In the genomic region with DNA sequence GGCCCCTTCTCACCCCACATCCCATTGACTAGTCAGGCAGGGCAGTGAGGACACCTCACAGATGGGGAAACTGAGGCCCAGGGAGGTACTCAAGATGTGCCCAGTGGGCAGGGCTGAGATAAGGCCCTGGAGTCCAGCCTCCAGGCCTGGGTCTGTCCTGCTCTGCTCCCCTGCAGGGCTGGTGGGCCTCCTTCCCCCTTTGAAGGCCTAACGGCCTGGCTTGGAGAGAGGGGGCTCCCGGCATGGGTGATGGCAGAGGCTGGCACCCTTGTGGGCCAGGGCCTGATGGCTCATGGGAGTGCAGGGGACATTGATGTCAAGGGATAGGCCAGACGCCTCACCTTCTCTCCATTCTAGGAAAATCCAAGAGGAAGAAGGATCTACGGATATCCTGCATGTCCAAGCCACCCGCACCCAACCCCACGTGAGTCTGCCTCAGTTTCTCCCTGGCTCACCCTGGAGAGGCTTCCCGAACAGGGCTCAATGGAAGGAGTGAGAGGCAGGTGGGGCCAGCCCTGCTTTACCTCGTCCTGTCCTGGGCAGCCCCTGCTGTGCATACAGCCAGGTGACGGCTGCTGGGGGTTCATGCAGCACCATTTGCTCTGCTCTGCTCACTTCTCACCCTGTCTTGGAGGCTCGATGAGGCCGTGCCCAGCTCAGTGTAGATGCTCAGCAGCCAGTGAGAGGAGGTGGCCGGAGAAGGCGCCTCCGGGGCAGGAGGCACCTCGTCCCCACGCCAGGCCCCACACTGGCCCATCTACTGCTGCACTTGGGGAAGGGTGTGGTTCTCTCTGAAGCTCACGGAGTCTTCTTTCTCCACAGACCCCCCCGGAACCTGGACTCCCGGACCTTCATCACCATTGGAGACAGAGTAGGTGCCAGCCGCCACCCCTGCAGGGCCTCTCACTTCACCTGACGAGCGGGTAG, we compare ENCODE assay signal across 17 cellular contexts.
"Had no signal": no experiment of that assay in that cellular context is flagged by ENCODE, and none has a peak within 500 bp of the region (broad histone marks: within the 10 kb centered on the region; RNA-seq: fewer than 3 reads in every experiment).

No MANE protein-coding gene starts in this region.

- H3K9me3 ChIP-seq: pancreas, spleen had no signal

- H3K9me3 Mint-ChIP-seq: activated naive CD8-positive, alpha-beta T cell treated with anti-CD3 and anti-CD28 coated beads for 36 hours; activated T-helper 17 cell treated with anti-CD3 and anti-CD28 coated beads, Interleukin-2, amount 50 U/mL, for 72 hours; neural crest cell had no signal

- DNase-seq: activated CD4-positive, alpha-beta T cell treated with anti-CD3 and anti-CD28 coated beads for 36 hours; activated CD4-positive, alpha-beta T cell treated with anti-CD3 and anti-CD28 coated beads, Interleukin-2, amount 50 U/mL, for 48 hours; activated naive CD4-positive, alpha-beta T cell; activated naive CD8-positive, alpha-beta T cell treated with anti-CD3 and anti-CD28 coated beads for 36 hours; amniotic stem cell; foreskin melanocyte; left ventricle myocardium superior; naive B cell; spleen; stimulated activated naive CD4-positive, alpha-beta T cell; T-cell had no signal

- H3K4me3 Mint-ChIP-seq: activated CD4-positive, alpha-beta T cell treated with anti-CD3 and anti-CD28 coated beads for 36 hours; activated naive CD8-positive, alpha-beta T cell treated with anti-CD3 and anti-CD28 coated beads for 36 hours; activated T-helper 17 cell treated with anti-CD3 and anti-CD28 coated beads, Interleukin-2, amount 50 U/mL, for 72 hours; naive B cell; neural crest cell; T-cell; WTC11 had no signal

- H3K27me3 Mint-ChIP-seq: activated CD4-positive, alpha-beta T cell treated with anti-CD3 and anti-CD28 coated beads for 36 hours; activated naive CD8-positive, alpha-beta T cell treated with anti-CD3 and anti-CD28 coated beads for 36 hours; activated T-helper 17 cell treated with anti-CD3 and anti-CD28 coated beads, Interleukin-2, amount 50 U/mL, for 72 hours; naive B cell; T-cell had no signal

- ATAC-seq: activated CD4-positive, alpha-beta T cell treated with anti-CD3 and anti-CD28 coated beads for 36 hours; activated T-helper 17 cell treated with anti-CD3 and anti-CD28 coated beads, Interleukin-2, amount 50 U/mL, for 72 hours; left ventricle myocardium superior; mucosa of descending colon; pancreas; sciatic nerve; T-cell had no signal

- H3K4me3 ChIP-seq: mucosa of descending colon, pancreas, spleen had no signal

- FAIRE-seq: pancreas had no signal

- H3K27me3 ChIP-seq: pancreas, spleen had no signal

- H3K4me1 Mint-ChIP-seq: activated CD4-positive, alpha-beta T cell treated with anti-CD3 and anti-CD28 coated beads for 36 hours; neural crest cell; WTC11 had no signal

- H3K27ac ChIP-seq: pancreas had no signal

- H3K27ac Mint-ChIP-seq: activated CD4-positive, alpha-beta T cell treated with anti-CD3 and anti-CD28 coated beads for 36 hours; activated naive CD8-positive, alpha-beta T cell treated with anti-CD3 and anti-CD28 coated beads for 36 hours; activated T-helper 17 cell treated with anti-CD3 and anti-CD28 coated beads, Interleukin-2, amount 50 U/mL, for 72 hours; WTC11 had no signal
